Comparison of ENCODE assay signal across 25 cellular contexts in the genomic region with DNA sequence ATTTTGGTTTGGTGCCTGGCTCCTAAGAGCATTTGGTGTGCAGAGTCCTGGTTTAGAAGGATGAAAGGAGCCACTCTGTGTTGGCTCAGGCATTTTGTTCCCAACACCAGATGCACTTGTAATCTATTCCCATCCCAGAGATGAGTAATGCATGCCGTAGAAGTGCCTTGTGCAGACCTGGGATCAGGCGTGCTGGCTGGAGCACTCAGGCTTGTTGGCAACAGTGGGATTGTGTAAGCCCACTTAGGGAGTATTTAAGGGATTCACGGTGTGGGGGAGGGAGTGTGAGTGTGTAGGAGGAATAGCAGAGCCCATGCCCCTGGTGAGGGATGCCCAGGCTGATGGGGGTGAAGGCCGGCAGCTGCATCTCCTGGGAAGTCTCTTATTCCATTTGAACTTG.
DNase-seq lines count a peak whose midpoint lies in the region; ATAC-seq, FAIRE-seq and TF ChIP-seq lines count a peak whose summit lies in the region.
"Had no signal": no experiment of that assay in that cellular context is flagged by ENCODE, and none has a peak within 500 bp of the region (broad histone marks: within the 10 kb centered on the region; RNA-seq: fewer than 3 reads in every experiment).

No MANE protein-coding gene starts in this region.

- H4K20me1 ChIP-seq in astrocyte (ENCODE audit: insufficient read depth, low read length) = no peaks in the 10 kb centered on the region

- H3K36me3 ChIP-seq in astrocyte (ENCODE audit: insufficient read depth, low read length) = no peaks in the 10 kb centered on the region
- no peaks in the 10 kb centered on the region for H3K36me3 ChIP-seq in lower lobe of right lung
- H3K36me3 ChIP-seq: gastrocnemius medialis, SJSA1, suprapubic skin had no signal

- intact Hi-C loops in lower lobe of right lung (cut with DNase I) = no loop called here

- DNase-seq in AG10803 (ENCODE audit: low read depth) = peak; percentile 42
- DNase-seq in GM04503 (ENCODE audit: low read depth) = peak; percentile 13
- peak; percentile 46 for DNase-seq in astrocyte (ENCODE audit: low read depth)
- DNase-seq in iris pigment epithelial cell (ENCODE audit: low read depth) = peak; percentile 16
- DNase-seq in activated CD4-positive, alpha-beta T cell treated with anti-CD3 and anti-CD28 coated beads, Interleukin-2, amount 10 ng/mL, durations not matched to agents 7 days and 5 days = no peak
- no peak for DNase-seq in AG20443 (ENCODE audit: low spot score)
- DNase-seq in naive thymus-derived CD8-positive, alpha-beta T cell = no peak
- no peak for DNase-seq in lower lobe of right lung
- DNase-seq: activated CD4-positive, alpha-beta memory T cell treated with anti-CD3 and anti-CD28 coated beads, Interleukin-2, amount 10 ng/mL, durations not matched to agents 7 days and 5 days; activated naive CD8-positive, alpha-beta T cell treated with anti-CD3 and anti-CD28 coated beads for 36 hours; C1 segment of cervical spinal cord; Caco-2; EL; gastrocnemius medialis; HCEC 1CT; NCI-H1417 treated with DMSO at 0.1 percent for 48 hours; NCI-H524 treated with DMSO at 0.1 percent for 48 hours; small intestine; stimulated activated CD4-positive, alpha-beta T cell treated with anti-CD3 and anti-CD28 coated beads, Interleukin-2, amount 100 ng/mL, for 24 hours; T-cell had no signal

- H3K9me3 Mint-ChIP-seq in astrocyte (ENCODE audit: unreplicated experiment) = peaks cover 3% of the 10 kb centered on the region
- peaks cover 2% of the 10 kb centered on the region for H3K9me3 Mint-ChIP-seq in activated CD4-positive, alpha-beta T cell treated with anti-CD3 and anti-CD28 coated beads, Interleukin-2, amount 10 ng/mL, durations not matched to agents 7 days and 5 days
- peaks cover 0 to 33% (median 9%) of the 10 kb centered on the region in 9 donors for H3K9me3 Mint-ChIP-seq in naive thymus-derived CD8-positive, alpha-beta T cell

- H3K4me1 ChIP-seq in astrocyte (ENCODE audit: insufficient read depth, low read length) (no peaks in the 10 kb centered on the region), lower lobe of right lung (no peaks in the 10 kb centered on the region)
- H3K4me1 ChIP-seq: gastrocnemius medialis, SJSA1, suprapubic skin had no signal

- H3K9me3 ChIP-seq in astrocyte (ENCODE audit: insufficient read depth, low read depth, low read length) (no peaks in the 10 kb centered on the region), lower lobe of right lung (no peaks in the 10 kb centered on the region)
- H3K9me3 ChIP-seq: Caco-2, gastrocnemius medialis, SJSA1, suprapubic skin had no signal

- H3K4me3 ChIP-seq in AG10803 (ENCODE audit: low read length) = no peak overlapping the region
- no peak overlapping the region for H3K4me3 ChIP-seq in astrocyte (ENCODE audit: insufficient read depth, low read depth, low read length)
- H3K4me3 ChIP-seq in lower lobe of right lung = no peak overlapping the region
- H3K4me3 ChIP-seq: gastrocnemius medialis, SJSA1, suprapubic skin had no signal

- no peaks in the 10 kb centered on the region for H3K36me3 Mint-ChIP-seq in astrocyte (ENCODE audit: low read depth, unreplicated experiment)
- H3K36me3 Mint-ChIP-seq in activated CD4-positive, alpha-beta T cell treated with anti-CD3 and anti-CD28 coated beads, Interleukin-2, amount 10 ng/mL, durations not matched to agents 7 days and 5 days (ENCODE audit: low read depth) = no peaks in the 10 kb centered on the region
- H3K36me3 Mint-ChIP-seq in naive thymus-derived CD8-positive, alpha-beta T cell = no peaks in the 10 kb centered on the region
- H3K36me3 Mint-ChIP-seq: activated naive CD8-positive, alpha-beta T cell treated with anti-CD3 and anti-CD28 coated beads for 36 hours; T-cell had no signal

- H3K27ac ChIP-seq in astrocyte (ENCODE audit: low read depth, low read length) = no peak overlapping the region
- H3K27ac ChIP-seq in lower lobe of right lung = no peak overlapping the region
- H3K27ac ChIP-seq: epithelial cell of prostate, gastrocnemius medialis, SJSA1, suprapubic skin had no signal

- no peak overlapping the region for H3K4me2 ChIP-seq in astrocyte (ENCODE audit: low read length)

- H3K27ac Mint-ChIP-seq in astrocyte (ENCODE audit: unreplicated experiment) = no peak overlapping the region
- H3K27ac Mint-ChIP-seq in activated CD4-positive, alpha-beta T cell treated with anti-CD3 and anti-CD28 coated beads, Interleukin-2, amount 10 ng/mL, durations not matched to agents 7 days and 5 days = no peak overlapping the region
- H3K27ac Mint-ChIP-seq in naive thymus-derived CD8-positive, alpha-beta T cell = no peak overlapping the region
- H3K27ac Mint-ChIP-seq: activated CD4-positive, alpha-beta memory T cell treated with anti-CD3 and anti-CD28 coated beads, Interleukin-2, amount 10 ng/mL, durations not matched to agents 7 days and 5 days; activated naive CD8-positive, alpha-beta T cell treated with anti-CD3 and anti-CD28 coated beads for 36 hours; T-cell had no signal

- no peak for ATAC-seq in naive thymus-derived CD8-positive, alpha-beta T cell
- no peak for ATAC-seq in lower lobe of right lung
- ATAC-seq: gastrocnemius medialis, T-cell had no signal

- no peak overlapping the region for H3K4me3 Mint-ChIP-seq in astrocyte (ENCODE audit: unreplicated experiment)
- no peak overlapping the region for H3K4me3 Mint-ChIP-seq in activated CD4-positive, alpha-beta T cell treated with anti-CD3 and anti-CD28 coated beads, Interleukin-2, amount 10 ng/mL, durations not matched to agents 7 days and 5 days
- H3K4me3 Mint-ChIP-seq in naive thymus-derived CD8-positive, alpha-beta T cell = no peak overlapping the region
- H3K4me3 Mint-ChIP-seq: activated CD4-positive, alpha-beta memory T cell treated with anti-CD3 and anti-CD28 coated beads, Interleukin-2, amount 10 ng/mL, durations not matched to agents 7 days and 5 days; activated naive CD8-positive, alpha-beta T cell treated with anti-CD3 and anti-CD28 coated beads for 36 hours; T-cell had no signal

- no peak overlapping the region for H3K9ac ChIP-seq in astrocyte (ENCODE audit: low read length)

- POLR2A ChIA-PET in activated CD4-positive, alpha-beta T cell treated with anti-CD3 and anti-CD28 coated beads, Interleukin-2, amount 10 ng/mL, durations not matched to agents 7 days and 5 days (lab: Charles Lee) = no interaction called here
- POLR2A ChIA-PET in naive thymus-derived CD8-positive, alpha-beta T cell (lab: Charles Lee) = no interaction called here

- H3K79me2 ChIP-seq in astrocyte (ENCODE audit: insufficient read depth, low read length) = no peaks in the 10 kb centered on the region

- no peaks in the 10 kb centered on the region for H3K27me3 ChIP-seq in astrocyte (ENCODE audit: insufficient read depth, low read length)
- no peaks in the 10 kb centered on the region for H3K27me3 ChIP-seq in lower lobe of right lung (ENCODE audit: low read depth)
- H3K27me3 ChIP-seq: gastrocnemius medialis, SJSA1, suprapubic skin had no signal

- H2AFZ ChIP-seq in astrocyte (ENCODE audit: low read depth, low read length) = no peak overlapping the region

- CTCF ChIA-PET in activated CD4-positive, alpha-beta T cell treated with anti-CD3 and anti-CD28 coated beads, Interleukin-2, amount 10 ng/mL, durations not matched to agents 7 days and 5 days (lab: Charles Lee) = no interaction called here

- TF ChIP-seq CTCF in AG10803 (conservative IDR thresholded peaks at IDR 0.05; ENCODE audit: low read length) = no peak
- TF ChIP-seq CTCF in astrocyte (IDR thresholded peaks at IDR 0.05; ENCODE audit: insufficient read depth, low read depth, low read length) = no peak
- TF ChIP-seq CTCF in lower lobe of right lung (IDR thresholded peaks at IDR 0.05) = no peak

- no peaks in the 10 kb centered on the region for H3K4me1 Mint-ChIP-seq in astrocyte (ENCODE audit: low read depth, unreplicated experiment)
- no peaks in the 10 kb centered on the region for H3K4me1 Mint-ChIP-seq in activated CD4-positive, alpha-beta T cell treated with anti-CD3 and anti-CD28 coated beads, Interleukin-2, amount 10 ng/mL, durations not matched to agents 7 days and 5 days
- H3K4me1 Mint-ChIP-seq in naive thymus-derived CD8-positive, alpha-beta T cell = no peaks in the 10 kb centered on the region
- H3K4me1 Mint-ChIP-seq: activated CD4-positive, alpha-beta memory T cell treated with anti-CD3 and anti-CD28 coated beads, Interleukin-2, amount 10 ng/mL, durations not matched to agents 7 days and 5 days; activated naive CD8-positive, alpha-beta T cell treated with anti-CD3 and anti-CD28 coated beads for 36 hours; T-cell had no signal

- FAIRE-seq in astrocyte (lab: Jason Lieb, UNC) = no peak
- FAIRE-seq: keratinocyte, small intestine, urothelium cell line had no signal

- peaks cover 16% of the 10 kb centered on the region for H3K27me3 Mint-ChIP-seq in astrocyte (ENCODE audit: low read depth, unreplicated experiment)
- no peaks in the 10 kb centered on the region for H3K27me3 Mint-ChIP-seq in activated CD4-positive, alpha-beta T cell treated with anti-CD3 and anti-CD28 coated beads, Interleukin-2, amount 10 ng/mL, durations not matched to agents 7 days and 5 days
- H3K27me3 Mint-ChIP-seq in naive thymus-derived CD8-positive, alpha-beta T cell = peaks cover 0 to 4% (median 0%) of the 10 kb centered on the region in 5 donors
- H3K27me3 Mint-ChIP-seq: activated CD4-positive, alpha-beta memory T cell treated with anti-CD3 and anti-CD28 coated beads, Interleukin-2, amount 10 ng/mL, durations not matched to agents 7 days and 5 days; activated naive CD8-positive, alpha-beta T cell treated with anti-CD3 and anti-CD28 coated beads for 36 hours; T-cell had no signal

Comparison
In these comparisons a context has a peak if more than half of its experiments do, and no peak if none do; other contexts are left out.
1. DNase-seq: peak in AG10803 (single experiment), GM04503 (single experiment), astrocyte (single experiment) and iris pigment epithelial cell (single experiment); none in activated CD4-positive, alpha-beta T cell treated with anti-CD3 and anti-CD28 coated beads, Interleukin-2, amount 10 ng/mL, durations not matched to agents 7 days and 5 days (single experiment), AG20443 (single experiment), naive thymus-derived CD8-positive, alpha-beta T cell (0 of 10) and lower lobe of right lung (single experiment).